ENCODE assay signal across 8 cellular contexts in the genomic region with DNA sequence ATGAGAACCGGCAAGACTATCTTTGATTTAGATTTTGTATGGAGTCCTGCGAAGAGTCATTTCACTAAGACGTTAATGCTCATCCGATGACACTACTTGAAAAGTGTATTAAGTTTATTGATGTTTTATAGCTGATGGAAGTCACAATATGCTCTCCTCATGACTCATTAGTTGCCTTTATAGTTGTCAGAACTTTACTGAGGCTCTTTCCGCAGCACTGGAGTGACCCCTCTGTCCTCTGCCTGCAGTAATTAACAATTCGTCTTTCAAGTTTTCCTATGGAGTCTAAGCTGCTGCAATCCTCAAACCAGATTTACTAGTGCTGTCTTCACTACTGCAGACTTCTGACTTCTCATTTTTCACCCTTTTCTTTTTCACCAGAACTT. TPM values are rescaled to one million over a fixed set of nuclear protein-coding genes. Genes with fewer than 3 reads are reported as not detected.
A peak's percentile ranks its signal among the peaks of the same experiment; 100 is the strongest.
DNase-seq lines count a peak whose midpoint lies in the region; ATAC-seq and TF ChIP-seq lines count a peak whose summit lies in the region.

No MANE protein-coding gene starts in this region.

- no peak for ATAC-seq in activated CD8-positive, alpha-beta memory T cell treated with anti-CD3 and anti-CD28 coated beads, Interleukin-2, amount 10 ng/mL, durations not matched to agents 7 days and 5 days
- no peak for ATAC-seq in GM19397 (IDR thresholded peaks at IDR 0.05; ENCODE audit: unreplicated experiment)
- ATAC-seq in HG02610 (IDR thresholded peaks at IDR 0.05; ENCODE audit: unreplicated experiment): no peak

- H3F3A ChIP-seq in smooth muscle cell (ENCODE audit: low read depth): peaks cover 3% of the 10 kb centered on the region

- DNase-seq in activated CD8-positive, alpha-beta memory T cell treated with anti-CD3 and anti-CD28 coated beads, Interleukin-2, amount 10 ng/mL, durations not matched to agents 7 days and 5 days: no peak
- no peak for DNase-seq in activated CD8-positive, alpha-beta memory T cell treated with anti-CD3 and anti-CD28 coated beads, Interleukin-2, amount 50 U/mL, for 4 hours
- peak; percentile 28 for DNase-seq in activated CD4-positive, alpha-beta memory T cell treated with anti-CD3 and anti-CD28 coated beads for 36 hours
- DNase-seq in hepatocyte (ENCODE audit: low spot score) (peak; percentile 52), smooth muscle cell (lab: John Stamatoyannopoulos, UW; ENCODE audit: unreplicated experiment) (no peak), OCI-M2 (lab: John Stamatoyannopoulos, UW; ENCODE audit: unreplicated experiment) (no peak)

- H3K27me3 ChIP-seq in hepatocyte (no peaks in the 10 kb centered on the region), smooth muscle cell (ENCODE audit: low read depth) (no peaks in the 10 kb centered on the region)

- peak overlapping the region; percentile 78 for H3K4me2 ChIP-seq in hepatocyte
- peak overlapping the region; percentile 96 for H3K4me2 ChIP-seq in smooth muscle cell

- peak overlapping the region; percentile 96 for H3K4me3 Mint-ChIP-seq in activated CD8-positive, alpha-beta memory T cell treated with anti-CD3 and anti-CD28 coated beads, Interleukin-2, amount 10 ng/mL, durations not matched to agents 7 days and 5 days
- H3K4me3 Mint-ChIP-seq in activated CD4-positive, alpha-beta memory T cell treated with anti-CD3 and anti-CD28 coated beads for 36 hours: peak overlapping the region; percentile 100

- CTCF ChIA-PET in activated CD8-positive, alpha-beta memory T cell treated with anti-CD3 and anti-CD28 coated beads, Interleukin-2, amount 10 ng/mL, durations not matched to agents 7 days and 5 days (lab: Charles Lee): interaction anchor here (1.2 to 3.2 kb wide), 6 partner anchors 23 to 52 kb away, joined by 3 to 14 read pairs (median 6); partner anchors contain the start of gene LTN1
- CTCF ChIA-PET in activated CD4-positive, alpha-beta memory T cell treated with anti-CD3 and anti-CD28 coated beads for 36 hours (lab: Charles Lee): interaction anchor here (0.6 to 1.9 kb wide), 6 partner anchors 18 to 280 kb away, joined by 3 to 10 read pairs (median 3); partner anchors contain the start of genes CCT8 and LTN1

- H3K27ac ChIP-seq in hepatocyte: peak overlapping the region; percentile 97
- peak overlapping the region; percentile 97 for H3K27ac ChIP-seq in smooth muscle cell (ENCODE audit: low read depth)

- TF ChIP-seq CTCF in hepatocyte (IDR thresholded peaks at IDR 0.05; ENCODE audit: poor library complexity) (peak; percentile 16), smooth muscle cell (IDR thresholded peaks at IDR 0.05; ENCODE audit: borderline replicate concordance, insufficient read depth, poor library complexity, severe bottlenecking) (no peak)

- peak overlapping the region; percentile 76 for H2AFZ ChIP-seq in hepatocyte
- no peak overlapping the region for H2AFZ ChIP-seq in smooth muscle cell (ENCODE audit: low read depth)

- WGBS in hepatocyte (ENCODE audit: low lambda C conversion rate, missing lambda C conversion rate): 8% methylated on average over 6 of the region's 6 CpGs
- WGBS in smooth muscle cell (ENCODE audit: low lambda C conversion rate): 6% methylated on average over 6 of the region's 6 CpGs

- H4K20me1 ChIP-seq in hepatocyte (ENCODE audit: insufficient read depth, poor library complexity, severe bottlenecking): peaks cover 3% of the 10 kb centered on the region
- no peaks in the 10 kb centered on the region for H4K20me1 ChIP-seq in smooth muscle cell (ENCODE audit: low read depth)

- no peaks in the 10 kb centered on the region for H3K9me3 ChIP-seq in hepatocyte (ENCODE audit: low read depth)
- no peaks in the 10 kb centered on the region for H3K9me3 ChIP-seq in smooth muscle cell (replicated peaks; ENCODE audit: low read depth)

- H3K79me2 ChIP-seq in hepatocyte (peaks cover 45% of the 10 kb centered on the region), smooth muscle cell (ENCODE audit: low read depth) (peaks cover 35% of the 10 kb centered on the region)

- H3K4me3 ChIP-seq in hepatocyte: peak overlapping the region; percentile 36
- peak overlapping the region; percentile 83 for H3K4me3 ChIP-seq in smooth muscle cell

- H3K9me2 ChIP-seq in hepatocyte (replicated peaks; ENCODE audit: insufficient read depth): no peaks in the 10 kb centered on the region

- POLR2A ChIA-PET in activated CD4-positive, alpha-beta memory T cell treated with anti-CD3 and anti-CD28 coated beads for 36 hours (lab: Charles Lee): interaction anchor here (0.7 to 2.5 kb wide), 7 partner anchors 8 to 277 kb away, joined by 3 to 34 read pairs (median 5); partner anchors contain the start of genes CCT8 and LTN1

- H3K27ac Mint-ChIP-seq in activated CD8-positive, alpha-beta memory T cell treated with anti-CD3 and anti-CD28 coated beads, Interleukin-2, amount 10 ng/mL, durations not matched to agents 7 days and 5 days: peak overlapping the region; percentile 97
- H3K27ac Mint-ChIP-seq in activated CD4-positive, alpha-beta memory T cell treated with anti-CD3 and anti-CD28 coated beads for 36 hours: peak overlapping the region; percentile 100

- no peaks in the 10 kb centered on the region for H3K9me3 Mint-ChIP-seq in activated CD8-positive, alpha-beta memory T cell treated with anti-CD3 and anti-CD28 coated beads, Interleukin-2, amount 10 ng/mL, durations not matched to agents 7 days and 5 days (ENCODE audit: low read depth)
- H3K9me3 Mint-ChIP-seq in activated CD4-positive, alpha-beta memory T cell treated with anti-CD3 and anti-CD28 coated beads for 36 hours: no peaks in the 10 kb centered on the region

- H3K4me1 Mint-ChIP-seq in activated CD8-positive, alpha-beta memory T cell treated with anti-CD3 and anti-CD28 coated beads, Interleukin-2, amount 10 ng/mL, durations not matched to agents 7 days and 5 days: peaks cover 61% of the 10 kb centered on the region
- peaks cover 46% of the 10 kb centered on the region for H3K4me1 Mint-ChIP-seq in activated CD4-positive, alpha-beta memory T cell treated with anti-CD3 and anti-CD28 coated beads for 36 hours (ENCODE audit: low read depth)

- H3K36me3 Mint-ChIP-seq in activated CD8-positive, alpha-beta memory T cell treated with anti-CD3 and anti-CD28 coated beads, Interleukin-2, amount 10 ng/mL, durations not matched to agents 7 days and 5 days: peaks cover 16% of the 10 kb centered on the region
- H3K36me3 Mint-ChIP-seq in activated CD4-positive, alpha-beta memory T cell treated with anti-CD3 and anti-CD28 coated beads for 36 hours: peaks cover 19% of the 10 kb centered on the region

- peak overlapping the region; percentile 97 for H3K9ac ChIP-seq in smooth muscle cell (ENCODE audit: low read depth)

- H3K36me3 ChIP-seq in hepatocyte (replicated peaks; ENCODE audit: insufficient read depth, low read depth): no peaks in the 10 kb centered on the region
- peaks cover 5% of the 10 kb centered on the region for H3K36me3 ChIP-seq in smooth muscle cell (ENCODE audit: low read depth)

- H3K4me1 ChIP-seq in hepatocyte (ENCODE audit: insufficient read depth) (peaks cover 7% of the 10 kb centered on the region), smooth muscle cell (ENCODE audit: low read depth) (peaks cover 6% of the 10 kb centered on the region)

- no peaks in the 10 kb centered on the region for H3K27me3 Mint-ChIP-seq in activated CD8-positive, alpha-beta memory T cell treated with anti-CD3 and anti-CD28 coated beads, Interleukin-2, amount 10 ng/mL, durations not matched to agents 7 days and 5 days
- H3K27me3 Mint-ChIP-seq in activated CD4-positive, alpha-beta memory T cell treated with anti-CD3 and anti-CD28 coated beads for 36 hours: no peaks in the 10 kb centered on the region

- intact Hi-C loops in activated CD4-positive, alpha-beta memory T cell treated with anti-CD3 and anti-CD28 coated beads for 36 hours (cut with micrococcal nuclease): loop anchor here (10.0 kb wide), 1 partner anchor 261 kb away; no protein-coding TSS in a partner anchor

RNA-seq across cellular contexts. Expression of gene USP16, which starts 0.9 kb away (rescaled TPM):
- 10 to 100 TPM; 26.7 to 35.5 TPM for total RNA-seq in activated CD8-positive, alpha-beta memory T cell treated with anti-CD3 and anti-CD28 coated beads, Interleukin-2, amount 10 ng/mL, durations not matched to agents 7 days and 5 days
- 10 to 100 TPM; 39.3 to 42.1 TPM for total RNA-seq in activated CD4-positive, alpha-beta memory T cell treated with anti-CD3 and anti-CD28 coated beads for 36 hours
- total RNA-seq in hepatocyte: 30.7 and 35.8 TPM in 2 replicates
- polyA plus RNA-seq in hepatocyte: 25.9 and 35.6 TPM in 2 replicates
- total RNA-seq in smooth muscle cell: 36.2 and 37.0 TPM in 2 replicates
- polyA plus RNA-seq in smooth muscle cell: 24.8 and 25.9 TPM in 2 replicates

RNA-seq across cellular contexts. Expression of gene RWDD2B, which starts 6.2 kb away (rescaled TPM):
- 10 to 100 TPM in 1 of 2 experiments, 1 to 10 TPM in 1; 6.9 to 12.2 TPM for total RNA-seq in activated CD8-positive, alpha-beta memory T cell treated with anti-CD3 and anti-CD28 coated beads, Interleukin-2, amount 10 ng/mL, durations not matched to agents 7 days and 5 days
- total RNA-seq in activated CD4-positive, alpha-beta memory T cell treated with anti-CD3 and anti-CD28 coated beads for 36 hours: 10 to 100 TPM; 14.4 to 16.2 TPM
- total RNA-seq in hepatocyte: 7.8 and 9.8 TPM in 2 replicates
- 3.9 and 4.7 TPM in 2 replicates for polyA plus RNA-seq in hepatocyte
- 6.1 and 11.8 TPM in 2 replicates for total RNA-seq in smooth muscle cell
- 4.3 and 4.4 TPM in 2 replicates for polyA plus RNA-seq in smooth muscle cell

RNA-seq across cellular contexts. Expression of gene LTN1, which starts 32.6 kb away (rescaled TPM):
- 10 to 100 TPM; 24.7 to 27.1 TPM for total RNA-seq in activated CD8-positive, alpha-beta memory T cell treated with anti-CD3 and anti-CD28 coated beads, Interleukin-2, amount 10 ng/mL, durations not matched to agents 7 days and 5 days
- total RNA-seq in activated CD4-positive, alpha-beta memory T cell treated with anti-CD3 and anti-CD28 coated beads for 36 hours: 10 to 100 TPM; 26.7 to 29.1 TPM
- total RNA-seq in hepatocyte: 31.2 and 35.8 TPM in 2 replicates
- polyA plus RNA-seq in hepatocyte: 9.3 and 9.7 TPM in 2 replicates
- 44.4 and 50.2 TPM in 2 replicates for total RNA-seq in smooth muscle cell
- polyA plus RNA-seq in smooth muscle cell: 10.2 and 11.2 TPM in 2 replicates

RNA-seq across cellular contexts. Expression of gene CCT8, which starts 48.1 kb away (rescaled TPM):
- total RNA-seq in activated CD8-positive, alpha-beta memory T cell treated with anti-CD3 and anti-CD28 coated beads, Interleukin-2, amount 10 ng/mL, durations not matched to agents 7 days and 5 days: 100 to 1,000 TPM; 235 to 301 TPM
- total RNA-seq in activated CD4-positive, alpha-beta memory T cell treated with anti-CD3 and anti-CD28 coated beads for 36 hours: 100 to 1,000 TPM; 431 to 435 TPM
- total RNA-seq in hepatocyte: 178 and 196 TPM in 2 replicates
- 118 and 125 TPM in 2 replicates for polyA plus RNA-seq in hepatocyte
- 184 and 210 TPM in 2 replicates for total RNA-seq in smooth muscle cell
- polyA plus RNA-seq in smooth muscle cell: 118 and 125 TPM in 2 replicates

Comparison
In these comparisons a context has a peak if more than half of its experiments do, and no peak if none do; other contexts are left out.
1. DNase-seq: peak in activated CD4-positive, alpha-beta memory T cell treated with anti-CD3 and anti-CD28 coated beads for 36 hours (single experiment) and hepatocyte (single experiment); none in activated CD8-positive, alpha-beta memory T cell treated with anti-CD3 and anti-CD28 coated beads, Interleukin-2, amount 10 ng/mL, durations not matched to agents 7 days and 5 days (single experiment), activated CD8-positive, alpha-beta memory T cell treated with anti-CD3 and anti-CD28 coated beads, Interleukin-2, amount 50 U/mL, for 4 hours (single experiment), smooth muscle cell (single experiment) and OCI-M2 (single experiment).